10 cellular contexts compared by ENCODE assay signal in genomic region chr11:128494418-128495332, GRCh38.
DNase-seq lines count a peak whose midpoint lies in the region; ATAC-seq and TF ChIP-seq lines count a peak whose summit lies in the region.
"Had no signal": no experiment of that assay in that cellular context is flagged by ENCODE, and none has a peak within 500 bp of the region (broad histone marks: within the 10 kb centered on the region; RNA-seq: fewer than 3 reads in every experiment).

No MANE protein-coding gene starts in this region.

- H3K4me3 ChIP-seq in RWPE2 (ENCODE audit: severe bottlenecking) (no peak overlapping the region), fibroblast of lung (replicated peaks in 1 of 4; ENCODE audit: control extremely low read depth in 1 of 4, insufficient read depth in 1 of 4, low read depth in 3 of 4, low read length in 4 of 4) (no peak overlapping the region), subcutaneous abdominal adipose tissue (ENCODE audit: low read depth in 1 of 5, low read length in 5 of 5) (no peak overlapping the region), GM23338 (no peak overlapping the region)
- H3K4me3 ChIP-seq: neural progenitor cell had no signal

- DNase-seq in activated CD4-positive, alpha-beta T cell treated with anti-CD3 and anti-CD28 coated beads, Interleukin-2, amount 10 ng/mL, durations not matched to agents 7 days and 5 days: peak; percentile 49
- DNase-seq in activated CD4-positive, alpha-beta T cell treated with anti-CD3 and anti-CD28 coated beads for 48 hours: no peak
- DNase-seq in RWPE2 (ENCODE audit: low spot score) (no peak), fibroblast of lung (ENCODE audit: low read depth in 2 of 2) (no peak), germinal center (ENCODE audit: low spot score) (no peak), SIG-M5 (lab: John Stamatoyannopoulos, UW) (no peak), GM23338 (ENCODE audit: low spot score) (no peak)
- DNase-seq: NCI-H446 treated with DMSO at 0.1 percent for 48 hours had no signal

- peak overlapping the region; percentile 93 for H3K27ac ChIP-seq in RWPE2 (ENCODE audit: poor library complexity, severe bottlenecking)
- H3K27ac ChIP-seq in fibroblast of lung (ENCODE audit: insufficient read depth, low read length): peak overlapping the region; percentile 92
- H3K27ac ChIP-seq in subcutaneous abdominal adipose tissue (ENCODE audit: low read depth, low read length): peak overlapping the region; percentile 59
- no peak overlapping the region for H3K27ac ChIP-seq in GM23338 (ENCODE audit: low read depth)
- H3K27ac ChIP-seq: neural progenitor cell had no signal

- H3K9me2 ChIP-seq in GM23338 (ENCODE audit: insufficient read depth): 0 out of 2 replicates have a peak, but pooled peaks cover 4% of the 10 kb centered on the region

- H3K79me2 ChIP-seq in fibroblast of lung (ENCODE audit: control insufficient read depth, insufficient read depth, low read length) (peaks cover 88% of the 10 kb centered on the region), GM23338 (replicated peaks; ENCODE audit: insufficient read depth) (peaks cover 66% of the 10 kb centered on the region)

- H4K20me1 ChIP-seq in fibroblast of lung (ENCODE audit: control insufficient read depth, extremely low read depth, insufficient read depth, low read length) (no peaks in the 10 kb centered on the region), GM23338 (replicated peaks; ENCODE audit: insufficient read depth) (no peaks in the 10 kb centered on the region; the same call in 1 of the 2 replicates)

- H3K4me3 Mint-ChIP-seq in activated CD4-positive, alpha-beta T cell treated with anti-CD3 and anti-CD28 coated beads, Interleukin-2, amount 10 ng/mL, durations not matched to agents 7 days and 5 days: peak overlapping the region; percentile 52
- no peak overlapping the region for H3K4me3 Mint-ChIP-seq in GM23338
- H3K4me3 Mint-ChIP-seq: neural progenitor cell had no signal

- POLR2A ChIA-PET in activated CD4-positive, alpha-beta T cell treated with anti-CD3 and anti-CD28 coated beads, Interleukin-2, amount 10 ng/mL, durations not matched to agents 7 days and 5 days (lab: Charles Lee): interaction anchor here (0.7 to 1.2 kb wide), 4 partner anchors 10 to 23 kb away, joined by 3 to 4 read pairs (median 3); no protein-coding TSS in a partner anchor

- H3K9me3 ChIP-seq in RWPE2 (ENCODE audit: severe bottlenecking): no peaks in the 10 kb centered on the region
- no peaks in the 10 kb centered on the region for H3K9me3 ChIP-seq in fibroblast of lung (ENCODE audit: control insufficient read depth, insufficient read depth, low read depth, low read length)
- no peaks in the 10 kb centered on the region for H3K9me3 ChIP-seq in subcutaneous abdominal adipose tissue (ENCODE audit: control insufficient read depth in 5 of 5, low read length in 5 of 5)

- no peaks in the 10 kb centered on the region for H3K9me3 Mint-ChIP-seq in activated CD4-positive, alpha-beta T cell treated with anti-CD3 and anti-CD28 coated beads, Interleukin-2, amount 10 ng/mL, durations not matched to agents 7 days and 5 days
- no peaks in the 10 kb centered on the region for H3K9me3 Mint-ChIP-seq in GM23338
- H3K9me3 Mint-ChIP-seq: neural progenitor cell had no signal

- no peaks in the 10 kb centered on the region for H3F3A ChIP-seq in GM23338 (replicated peaks; ENCODE audit: low read depth)

- peaks cover 87% of the 10 kb centered on the region for H3K4me1 ChIP-seq in RWPE2 (ENCODE audit: insufficient read depth, poor library complexity, severe bottlenecking)
- peaks cover 62% of the 10 kb centered on the region for H3K4me1 ChIP-seq in fibroblast of lung (ENCODE audit: control insufficient read depth, extremely low read depth, insufficient read depth, low read length)
- peaks cover 19 to 87% (median 56%) of the 10 kb centered on the region in 5 donors for H3K4me1 ChIP-seq in subcutaneous abdominal adipose tissue (ENCODE audit: control insufficient read depth in 5 of 5, insufficient read depth in 5 of 5, low read length in 5 of 5)
- peaks cover 17% of the 10 kb centered on the region; the same call in 1 of the 2 replicates for H3K4me1 ChIP-seq in GM23338 (ENCODE audit: insufficient read depth)

- no peaks in the 10 kb centered on the region for H3K27me3 Mint-ChIP-seq in activated CD4-positive, alpha-beta T cell treated with anti-CD3 and anti-CD28 coated beads, Interleukin-2, amount 10 ng/mL, durations not matched to agents 7 days and 5 days
- no peaks in the 10 kb centered on the region for H3K27me3 Mint-ChIP-seq in GM23338 (ENCODE audit: insufficient read depth, low read depth, poor library complexity)

- no peak overlapping the region for H3K9ac ChIP-seq in fibroblast of lung (ENCODE audit: insufficient read depth, low read length)
- H3K9ac ChIP-seq in subcutaneous abdominal adipose tissue (ENCODE audit: low read length in 5 of 5): no peak overlapping the region
- H3K9ac ChIP-seq: neural progenitor cell had no signal

- H3K27me3 ChIP-seq in RWPE2 (ENCODE audit: insufficient read depth, poor library complexity, severe bottlenecking) (no peaks in the 10 kb centered on the region), fibroblast of lung (ENCODE audit: control insufficient read depth, insufficient read depth, low read length) (no peaks in the 10 kb centered on the region), subcutaneous abdominal adipose tissue (ENCODE audit: control insufficient read depth in 5 of 5, insufficient read depth in 4 of 5, low read length in 5 of 5) (no peaks in the 10 kb centered on the region), GM23338 (ENCODE audit: insufficient read depth) (no peaks in the 10 kb centered on the region)
- H3K27me3 ChIP-seq: neural progenitor cell had no signal

- no peak overlapping the region for H2AFZ ChIP-seq in fibroblast of lung (ENCODE audit: low read length)
- H2AFZ ChIP-seq in GM23338: no peak overlapping the region
- H2AFZ ChIP-seq: neural progenitor cell had no signal

- TF ChIP-seq CTCF in RWPE2 (IDR thresholded peaks at IDR 0.05; ENCODE audit: poor library complexity, severe bottlenecking): no peak
- TF ChIP-seq CTCF in fibroblast of lung (conservative IDR thresholded peaks at IDR 0.05 in 1 of 2, IDR thresholded peaks at IDR 0.05 in 1 of 2; ENCODE audit: low read depth in 1 of 2, low read length in 2 of 2): no peak
- no peak for TF ChIP-seq CTCF in GM23338 (conservative IDR thresholded peaks at IDR 0.05; ENCODE audit: low read depth in 2 of 2)

- peaks cover 91% of the 10 kb centered on the region for H3K36me3 Mint-ChIP-seq in activated CD4-positive, alpha-beta T cell treated with anti-CD3 and anti-CD28 coated beads, Interleukin-2, amount 10 ng/mL, durations not matched to agents 7 days and 5 days (ENCODE audit: low read depth)
- H3K36me3 Mint-ChIP-seq in GM23338 (ENCODE audit: low read depth): no peaks in the 10 kb centered on the region; the same call in 2 of the 3 replicates

- CTCF ChIA-PET in activated CD4-positive, alpha-beta T cell treated with anti-CD3 and anti-CD28 coated beads, Interleukin-2, amount 10 ng/mL, durations not matched to agents 7 days and 5 days (lab: Charles Lee): interaction anchor here (0.5 to 1.9 kb wide), 5 partner anchors 133 to 255 kb away, joined by 3 to 5 read pairs (median 3); no protein-coding TSS in a partner anchor

- H3K4me1 Mint-ChIP-seq in activated CD4-positive, alpha-beta T cell treated with anti-CD3 and anti-CD28 coated beads, Interleukin-2, amount 10 ng/mL, durations not matched to agents 7 days and 5 days: peaks cover 96% of the 10 kb centered on the region
- H3K4me1 Mint-ChIP-seq in GM23338: peaks cover 24% of the 10 kb centered on the region

- peak overlapping the region; percentile 88 for H3K27ac Mint-ChIP-seq in activated CD4-positive, alpha-beta T cell treated with anti-CD3 and anti-CD28 coated beads, Interleukin-2, amount 10 ng/mL, durations not matched to agents 7 days and 5 days
- no peak overlapping the region for H3K27ac Mint-ChIP-seq in GM23338
- H3K27ac Mint-ChIP-seq: neural progenitor cell had no signal

- no peak for ATAC-seq in RWPE2 (ENCODE audit: low read depth)
- no peak for ATAC-seq in GM23338

- no peak overlapping the region for H3K4me2 ChIP-seq in fibroblast of lung (ENCODE audit: extremely low read depth, insufficient read depth, low read length)
- no peak overlapping the region for H3K4me2 ChIP-seq in GM23338
- H3K4me2 ChIP-seq: neural progenitor cell had no signal

- H3K36me3 ChIP-seq in RWPE2 (ENCODE audit: low read depth) (peaks cover 70% of the 10 kb centered on the region), fibroblast of lung (ENCODE audit: control insufficient read depth, insufficient read depth, low read length) (peaks cover 4% of the 10 kb centered on the region), subcutaneous abdominal adipose tissue (ENCODE audit: control insufficient read depth in 5 of 5, insufficient read depth in 5 of 5, low read length in 5 of 5) (peaks cover 0 to 8% (median 6%) of the 10 kb centered on the region in 5 donors), GM23338 (ENCODE audit: insufficient read depth) (peaks cover 6% of the 10 kb centered on the region; the same call in 1 of the 2 replicates)
- H3K36me3 ChIP-seq: neural progenitor cell had no signal

TF ChIP-seq in GM23338, 12 proteins besides CTCF, POLR2A, EP300 and RAD21 (continues in another document):
- TF ChIP-seq STAT1 (IDR thresholded peaks at IDR 0.05; ENCODE audit: unreplicated experiment) (no peak), NANOG (IDR thresholded peaks at IDR 0.05; ENCODE audit: borderline replicate concordance) (no peak), POLR2AphosphoS5 (IDR thresholded peaks at IDR 0.05; ENCODE audit: low read depth) (no peak), ZNF114 (CRISPR knock-in tag; IDR thresholded peaks at IDR 0.05) (no peak)
